In the genomic region with DNA sequence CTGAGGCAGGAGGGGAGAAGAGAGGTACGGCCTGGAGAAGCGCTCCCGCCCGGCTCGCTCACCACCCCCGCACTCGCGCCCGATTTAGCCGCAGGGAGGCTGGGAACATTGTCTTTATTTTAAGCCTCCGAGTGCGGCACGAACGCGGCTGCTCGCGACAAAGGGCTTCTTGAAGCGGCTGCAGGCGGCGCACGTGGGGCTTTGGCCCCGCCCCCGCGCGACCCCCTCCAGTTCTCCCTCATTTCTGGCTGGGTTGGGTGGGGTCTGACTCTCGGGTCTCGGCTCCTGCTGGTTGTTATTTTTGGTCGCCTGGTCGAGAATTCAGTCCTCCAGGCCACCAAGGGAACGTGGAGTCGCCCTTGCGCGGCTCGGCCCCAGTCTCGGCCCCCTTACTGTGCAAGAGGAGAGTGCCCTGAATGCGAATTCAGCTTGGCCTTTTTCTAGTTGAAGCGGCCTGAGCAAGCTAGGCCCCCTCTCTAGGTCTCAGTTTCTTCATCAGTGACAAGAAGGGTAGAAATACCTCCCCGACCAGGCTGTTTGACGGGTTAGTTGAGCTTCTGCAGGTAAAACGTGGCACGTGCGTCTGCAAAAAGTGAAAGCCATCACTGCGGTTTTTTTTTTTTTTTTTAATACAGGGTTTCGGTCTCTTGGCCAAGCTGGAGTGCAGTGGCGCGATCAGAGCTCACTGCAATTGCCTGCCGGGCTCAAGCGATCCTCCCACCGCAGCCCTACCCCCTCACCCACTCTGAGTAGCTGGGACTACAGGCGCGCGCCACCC, we compare ENCODE assay signal across 10 cellular contexts. TPM values are rescaled to one million over a fixed set of nuclear protein-coding genes. Genes with fewer than 3 reads are reported as not detected.
A peak's percentile ranks its signal among the peaks of the same experiment; 100 is the strongest.
DNase-seq lines count a peak whose midpoint lies in the region; ATAC-seq and TF ChIP-seq lines count a peak whose summit lies in the region.
"Had no signal": no experiment of that assay in that cellular context is flagged by ENCODE, and none has a peak within 500 bp of the region (broad histone marks: within the 10 kb centered on the region; RNA-seq: fewer than 3 reads in every experiment).

No MANE protein-coding gene starts in this region.

- peak overlapping the region; percentile 54 for H3K4me3 ChIP-seq in left ventricle myocardium inferior
- H3K4me3 ChIP-seq in spleen, result peak overlapping the region in 6 of 8 donors; percentile 8 to 52 (median 24)

- 2 to 6% (median 3%) methylated on average over 29 to 52 of the region's 52 CpGs for WGBS in spleen, 5 donors

- H3K4me1 ChIP-seq in left ventricle myocardium inferior, result peaks cover 47% of the 10 kb centered on the region
- H3K4me1 ChIP-seq in spleen, result peaks cover 16 to 51% (median 33%) of the 10 kb centered on the region in 6 donors

- peak overlapping the region; percentile 65 for H3K4me3 Mint-ChIP-seq in activated B cell treated with CpG ODN at 0.5 μM for 24 hours

- H3K4me1 Mint-ChIP-seq in activated B cell treated with CpG ODN at 0.5 μM for 24 hours, result peaks cover 35% of the 10 kb centered on the region

- H3K27ac ChIP-seq in left ventricle myocardium inferior (replicated peaks), result no peak overlapping the region
- no peak overlapping the region for H3K27ac ChIP-seq in spleen
- H3K27ac ChIP-seq: C4-2B had no signal

- CTCF ChIA-PET in activated B cell treated with CpG ODN at 0.5 μM for 24 hours (lab: Charles Lee), result interaction anchor here (0.9 to 1.6 kb wide), 2 partner anchors 18 to 530 kb away, joined by 3 to 8 read pairs; no protein-coding TSS in a partner anchor

- DNase-seq in NCI-H2171 treated with DMSO at 0.1 percent for 48 hours (lab: John Stamatoyannopoulos, UW), result peak; percentile 35
- no peak for DNase-seq in NCI-H2171 (lab: John Stamatoyannopoulos, UW)
- no peak for DNase-seq in activated B cell treated with CpG ODN at 0.5 μM for 24 hours
- no peak for DNase-seq in left ventricle myocardium inferior
- DNase-seq in spleen, result no peak
- no peak for DNase-seq in NCI-H128 (lab: John Stamatoyannopoulos, UW; ENCODE audit: unreplicated experiment)

- TF ChIP-seq POLR2A in spleen (IDR thresholded peaks at IDR 0.05), result no peak

- peaks cover 89% of the 10 kb centered on the region for H3K27me3 ChIP-seq in left ventricle myocardium inferior (ENCODE audit: low read depth)
- peaks cover 4 to 93% (median 63%) of the 10 kb centered on the region in 7 donors for H3K27me3 ChIP-seq in spleen (replicated peaks in 1 of 7)

- H3K36me3 ChIP-seq in left ventricle myocardium inferior (no peaks in the 10 kb centered on the region), spleen (no peaks in the 10 kb centered on the region)

- ATAC-seq in activated B cell treated with CpG ODN at 0.5 μM for 24 hours (ENCODE audit: low read depth) (peak; percentile 79), HG02840 (IDR thresholded peaks at IDR 0.05; ENCODE audit: low FRiP score, unreplicated experiment) (no peak), GM21717 (IDR thresholded peaks at IDR 0.05; ENCODE audit: unreplicated experiment) (no peak)

- no peak overlapping the region for H3K27ac Mint-ChIP-seq in activated B cell treated with CpG ODN at 0.5 μM for 24 hours

- intact Hi-C loops in activated B cell treated with CpG ODN at 0.5 μM for 24 hours (cut with micrococcal nuclease) (loop anchor here (5.0 kb wide), 1 partner anchor 98 kb away; no protein-coding TSS in a partner anchor), left ventricle myocardium inferior (cut with micrococcal nuclease) (no loop called here), spleen (cut with DNase I; ENCODE audit: low total_unique reads) (no loop called here)

- H3K27me3 Mint-ChIP-seq in activated B cell treated with CpG ODN at 0.5 μM for 24 hours, result peaks cover 54% of the 10 kb centered on the region

- POLR2A ChIA-PET in activated B cell treated with CpG ODN at 0.5 μM for 24 hours (lab: Charles Lee), result interaction anchor here (0.6 to 0.8 kb wide), 3 partner anchors 39 to 845 kb away, joined by 3 to 8 read pairs (median 4); a partner anchor contains a TSS

- no peak for TF ChIP-seq CTCF in activated B cell treated with CpG ODN at 0.5 μM for 24 hours (IDR thresholded peaks at IDR 0.05)
- no peak for TF ChIP-seq CTCF in left ventricle myocardium inferior (IDR thresholded peaks at IDR 0.05; ENCODE audit: borderline replicate concordance)
- TF ChIP-seq CTCF in spleen (IDR thresholded peaks at IDR 0.05 in 8 of 11, conservative IDR thresholded peaks at IDR 0.05 in 3 of 11), result no peak

- H3K9me3 ChIP-seq in left ventricle myocardium inferior (replicated peaks), result no peaks in the 10 kb centered on the region
- no peaks in the 10 kb centered on the region for H3K9me3 ChIP-seq in spleen

- H3K36me3 Mint-ChIP-seq in activated B cell treated with CpG ODN at 0.5 μM for 24 hours (ENCODE audit: low read depth), result no peaks in the 10 kb centered on the region

- no peaks in the 10 kb centered on the region for H3K9me3 Mint-ChIP-seq in activated B cell treated with CpG ODN at 0.5 μM for 24 hours

RNA-seq across cellular contexts. Expression of a gene that starts 2.7 kb away (rescaled TPM):
- total RNA-seq in activated B cell treated with CpG ODN at 0.5 μM for 24 hours (not detected in 2 replicates), left ventricle myocardium inferior (not detected), spleen (not detected)
- polyA plus RNA-seq in spleen, result not detected
- total RNA-seq: mononuclear cell had no signal

RNA-seq across cellular contexts. Expression of a gene that starts 43.1 kb away (rescaled TPM):
- total RNA-seq in activated B cell treated with CpG ODN at 0.5 μM for 24 hours (270 and 274 TPM in 2 replicates), left ventricle myocardium inferior (35.0 TPM), spleen (100 to 1,000 TPM; 102 to 138 (median 114) TPM)
- polyA plus RNA-seq in spleen, result 10 to 100 TPM; 48.7 to 58.4 (median 52.8) TPM
